In the genomic region with DNA sequence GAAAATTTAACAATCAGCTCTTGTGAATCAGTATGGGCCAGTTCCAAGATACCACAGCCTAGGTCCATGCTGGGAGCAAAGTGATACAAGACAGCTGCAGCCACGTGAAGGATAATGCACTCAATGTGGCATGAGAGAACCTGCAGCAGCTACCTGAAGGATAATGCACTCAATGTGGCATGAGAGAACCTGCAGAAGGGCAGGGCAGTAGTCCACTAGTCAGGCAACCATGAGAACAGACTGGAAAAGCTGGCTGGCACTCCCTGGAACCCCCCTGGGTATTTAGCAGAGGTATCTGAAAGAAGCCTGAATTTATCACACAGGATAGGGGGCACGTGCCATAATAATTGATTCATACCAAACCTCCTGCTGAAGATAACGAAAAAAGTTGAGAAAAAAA, we compare ENCODE assay signal across 24 cellular contexts.
"Had no signal": no experiment of that assay in that cellular context is flagged by ENCODE, and none has a peak within 500 bp of the region (broad histone marks: within the 10 kb centered on the region; RNA-seq: fewer than 3 reads in every experiment).

No MANE protein-coding gene starts in this region.

- H3K9me3 Mint-ChIP-seq: IgD-negative memory B cell had no signal

- FAIRE-seq: HTR-8/SVneo, K562, RCC 7860 had no signal

- H3K36me3 ChIP-seq: SJSA1 had no signal

- H3K4me1 ChIP-seq: SJSA1 had no signal

- H3K27ac Mint-ChIP-seq: IgD-negative memory B cell had no signal

- H3K4me2 ChIP-seq: KMS-11 had no signal

- H3K9me3 ChIP-seq: SJSA1 had no signal

- H3K36me3 Mint-ChIP-seq: IgD-negative memory B cell had no signal

- DNase-seq: Kasumi-1, MM.1S, NCI-H1092 treated with DMSO at 0.1 percent for 48 hours, NCI-H1436, NCI-H187, NCI-H2029, NCI-H2081 treated with DMSO at 0.1 percent for 48 hours, NCI-H2171, NCI-H226, NCI-H446, NCI-H510A, NCI-H524 treated with DMSO at 0.1 percent for 48 hours, NCI-H69, NCI-H774, RPMI8226, SIG-M5 had no signal

- ATAC-seq: K562 had no signal

- H3K27ac ChIP-seq: HL-60, KMS-11, SJSA1, SK-N-MC had no signal

- H3K4me3 ChIP-seq: K562, SJSA1, SK-N-MC had no signal

- H3K27me3 Mint-ChIP-seq: IgD-negative memory B cell had no signal

- H3K27me3 ChIP-seq: SJSA1 had no signal

- H3K4me3 Mint-ChIP-seq: IgD-negative memory B cell had no signal
